Comparison of ENCODE assay signal across 10 cellular contexts in genomic region chr10:132422931-132423813, GRCh38. TPM values are rescaled to one million over a fixed set of nuclear protein-coding genes. Genes with fewer than 3 reads are reported as not detected.
DNase-seq lines count a peak whose midpoint lies in the region; ATAC-seq, FAIRE-seq and TF ChIP-seq lines count a peak whose summit lies in the region.
"Had no signal": no experiment of that assay in that cellular context is flagged by ENCODE, and none has a peak within 500 bp of the region (broad histone marks: within the 10 kb centered on the region; RNA-seq: fewer than 3 reads in every experiment).

No MANE protein-coding gene starts in this region.

- no peak for FAIRE-seq in GM12892 (lab: Jason Lieb, UNC)
- FAIRE-seq: A204.1 had no signal

- no peak for TF ChIP-seq POLR2A in esophagus squamous epithelium (IDR thresholded peaks at IDR 0.05)
- no peak for TF ChIP-seq POLR2A in GM12892 (IDR thresholded peaks at IDR 0.05; ENCODE audit: low read depth, low read length)
- TF ChIP-seq POLR2A in tibial nerve (IDR thresholded peaks at IDR 0.05): no peak

- H3K36me3 ChIP-seq in esophagus squamous epithelium (peaks cover 0 to 9% (median 0%) of the 10 kb centered on the region in 3 donors), tibial nerve (no peaks in the 10 kb centered on the region)

- DNase-seq in DMS153 (lab: John Stamatoyannopoulos, UW): peak; percentile 38
- DNase-seq in DMS153 treated with DMSO at 0.1 percent for 48 hours (lab: John Stamatoyannopoulos, UW; ENCODE audit: unreplicated experiment): no peak
- DNase-seq in NCI-H82 treated with DMSO at 0.1 percent for 48 hours (lab: John Stamatoyannopoulos, UW; ENCODE audit: unreplicated experiment): peak; percentile 27
- no peak for DNase-seq in esophagus squamous epithelium (lab: John Stamatoyannopoulos, UW)
- DNase-seq in GM12892 (ENCODE audit: insufficient read length): no peak
- no peak for DNase-seq in tibial nerve (ENCODE audit: low spot score in 2 of 2)
- no peak for DNase-seq in NCI-H2227 (lab: John Stamatoyannopoulos, UW; ENCODE audit: unreplicated experiment)
- DNase-seq: PC-3 had no signal

- WGBS in esophagus squamous epithelium, 2 donors: 71 to 75% methylated on average over 21 to 25 of the region's 25 CpGs
- WGBS in tibial nerve, 2 donors: 85 to 87% methylated on average over 25 of the region's 25 CpGs

- peaks cover 51% of the 10 kb centered on the region for H3K4me1 Mint-ChIP-seq in stimulated activated memory B cell treated with anti-CD40 and anti-IgM and Interleukin-4, amounts not matched to agents 10 μg/mL and 1 μg/mL and 100 μg/mL, for 72 hours

- no peaks in the 10 kb centered on the region for H3K9me3 Mint-ChIP-seq in stimulated activated memory B cell treated with anti-CD40 and anti-IgM and Interleukin-4, amounts not matched to agents 10 μg/mL and 1 μg/mL and 100 μg/mL, for 72 hours

- no peaks in the 10 kb centered on the region for H3K27me3 Mint-ChIP-seq in stimulated activated memory B cell treated with anti-CD40 and anti-IgM and Interleukin-4, amounts not matched to agents 10 μg/mL and 1 μg/mL and 100 μg/mL, for 72 hours

- H3K36me3 Mint-ChIP-seq in stimulated activated memory B cell treated with anti-CD40 and anti-IgM and Interleukin-4, amounts not matched to agents 10 μg/mL and 1 μg/mL and 100 μg/mL, for 72 hours: no peaks in the 10 kb centered on the region

- H3K27ac ChIP-seq in esophagus squamous epithelium: peak overlapping the region; percentile 77 to 94 (median 92)
- peak overlapping the region in 2 of 4 donors; percentile 85 to 94 for H3K27ac ChIP-seq in tibial nerve

- H3K4me3 ChIP-seq in esophagus squamous epithelium (no peak overlapping the region), tibial nerve (no peak overlapping the region)

- H3K9me3 ChIP-seq in esophagus squamous epithelium: no peaks in the 10 kb centered on the region
- H3K9me3 ChIP-seq in tibial nerve: no peaks in the 10 kb centered on the region

- peak overlapping the region; percentile 96 for H3K27ac Mint-ChIP-seq in stimulated activated memory B cell treated with anti-CD40 and anti-IgM and Interleukin-4, amounts not matched to agents 10 μg/mL and 1 μg/mL and 100 μg/mL, for 72 hours

- H3K27me3 ChIP-seq in esophagus squamous epithelium (no peaks in the 10 kb centered on the region), tibial nerve (no peaks in the 10 kb centered on the region)

- H3K4me3 Mint-ChIP-seq in stimulated activated memory B cell treated with anti-CD40 and anti-IgM and Interleukin-4, amounts not matched to agents 10 μg/mL and 1 μg/mL and 100 μg/mL, for 72 hours: peak overlapping the region; percentile 37

- no peak for TF ChIP-seq CTCF in esophagus squamous epithelium (IDR thresholded peaks at IDR 0.05)
- no peak for TF ChIP-seq CTCF in tibial nerve (IDR thresholded peaks at IDR 0.05)

- H3K4me1 ChIP-seq in esophagus squamous epithelium (peaks cover 45 to 70% (median 58%) of the 10 kb centered on the region in 3 donors), tibial nerve (peaks cover 8 to 53% (median 47%) of the 10 kb centered on the region in 4 donors)

- intact Hi-C loops in esophagus squamous epithelium (cut with DNase I): no loop called here

- no peak for ATAC-seq in stimulated activated memory B cell treated with anti-CD40 and anti-IgM and Interleukin-4, amounts not matched to agents 10 μg/mL and 1 μg/mL and 100 μg/mL, for 72 hours
- ATAC-seq: PC-3 had no signal

- TF ChIP-seq EP300 in tibial nerve (IDR thresholded peaks at IDR 0.05): no peak

RNA-seq across cellular contexts. Expression of gene PWWP2B, which starts 26.2 kb away (rescaled TPM):
- total RNA-seq in esophagus squamous epithelium: 10 to 100 TPM; 14.9 to 27.3 (median 16.7) TPM
- polyA plus RNA-seq in GM12892 (2012; ENCODE audit: missing spikeins): not detected
- 10 to 100 TPM; 12.6 to 23.7 (median 15.1) TPM for total RNA-seq in tibial nerve

Comparison
In these comparisons a context has a peak if more than half of its experiments do, and no peak if none do; other contexts are left out.
1. DNase-seq: peak in DMS153 (single experiment) and NCI-H82 treated with DMSO at 0.1 percent for 48 hours (single experiment); none in DMS153 treated with DMSO at 0.1 percent for 48 hours (single experiment), esophagus squamous epithelium (single experiment), GM12892 (single experiment), tibial nerve (0 of 2) and NCI-H2227 (single experiment).